In the genomic region with DNA sequence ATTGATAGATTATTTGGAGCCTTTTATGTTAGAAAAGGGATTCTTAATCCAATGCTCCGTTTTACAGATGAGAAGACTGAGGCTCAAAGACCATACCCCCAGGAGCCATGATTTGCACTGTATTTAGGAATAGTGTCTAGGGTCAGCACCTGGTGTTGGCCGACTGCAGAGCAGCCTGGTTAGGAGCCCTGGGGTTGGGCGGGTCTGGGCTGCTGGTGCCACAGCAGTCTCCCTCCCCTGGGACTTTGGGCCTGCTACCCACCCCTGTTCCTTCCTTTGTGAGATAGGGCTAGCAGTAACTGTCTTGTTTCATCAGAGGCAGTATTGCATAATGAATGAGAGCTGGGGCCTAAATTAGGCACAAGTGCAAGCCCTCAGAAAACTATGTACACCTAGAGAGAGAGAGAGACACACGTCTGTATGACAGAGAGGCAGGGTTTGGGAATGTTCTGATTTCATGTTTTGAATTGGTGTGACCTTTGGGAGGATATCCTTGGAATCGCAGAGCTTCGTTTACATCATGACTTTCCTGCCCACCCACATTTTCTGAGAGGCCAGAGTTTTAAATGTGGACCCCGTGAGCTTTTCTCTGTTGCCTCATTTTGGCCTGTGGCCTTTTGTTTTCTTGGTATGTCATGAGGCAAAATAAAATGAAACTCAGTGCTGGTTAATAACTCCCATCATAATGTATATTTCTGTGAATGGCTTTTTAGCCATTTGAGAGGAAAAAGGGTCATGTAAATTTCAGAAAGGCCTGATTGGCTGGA, we compare ENCODE assay signal across 10 cellular contexts.
A peak's percentile ranks its signal among the peaks of the same experiment; 100 is the strongest.
DNase-seq lines count a peak whose midpoint lies in the region; ATAC-seq, FAIRE-seq and TF ChIP-seq lines count a peak whose summit lies in the region.
"Had no signal": no experiment of that assay in that cellular context is flagged by ENCODE, and none has a peak within 500 bp of the region (broad histone marks: within the 10 kb centered on the region; RNA-seq: fewer than 3 reads in every experiment).

No MANE protein-coding gene starts in this region.

- no peak overlapping the region for H3K9ac ChIP-seq in K562 (ENCODE audit: insufficient read depth in 1 of 2, low read depth in 2 of 2, low read length in 2 of 2)

- H3K4me1 ChIP-seq in A673 (ENCODE audit: insufficient read depth, low read length, poor library complexity, severe bottlenecking) (no peaks in the 10 kb centered on the region), K562 (replicated peaks in 1 of 2; ENCODE audit: control insufficient read depth in 2 of 2, insufficient read depth in 2 of 2, low read length in 2 of 2) (peaks cover 3 to 10% of the 10 kb centered on the region in 2 experiments; a peak in 4 of 5 replicates), right lobe of liver (peaks cover 0 to 41% (median 2%) of the 10 kb centered on the region in 4 donors)

- no peak overlapping the region for H3K4me3 ChIP-seq in A673 (ENCODE audit: low read depth, low read length, poor library complexity, severe bottlenecking)
- H3K4me3 ChIP-seq in K562 = no peak overlapping the region
- no peak overlapping the region for H3K4me3 ChIP-seq in right lobe of liver

- POLR2A ChIA-PET in A673 (lab: Charles Lee; ENCODE audit: low non-redundant PET) = no interaction called here
- POLR2A ChIA-PET in K562 (lab: Yijun Ruan, JAX) = interaction anchor here (0.5 kb wide), 1 partner anchor 604 kb away, joined by 5 read pairs; no protein-coding TSS in a partner anchor

- no peak for TF ChIP-seq EP300 in K562 (IDR thresholded peaks at IDR 0.05; ENCODE audit: low read length)

- no peak for FAIRE-seq in K562 (lab: Jason Lieb, UNC)

- H2AFZ ChIP-seq in K562 (ENCODE audit: low read depth, low read length) = no peak overlapping the region

- TF ChIP-seq CTCF in A673 (conservative IDR thresholded peaks at IDR 0.05; ENCODE audit: low read depth, low read length) (no peak), K562 (IDR thresholded peaks at IDR 0.05 in 2 of 3, conservative IDR thresholded peaks at IDR 0.05 in 1 of 3; ENCODE audit: insufficient read depth in 2 of 3, low read depth in 1 of 3, low read length in 3 of 3) (no peak), right lobe of liver (IDR thresholded peaks at IDR 0.05) (peak in 2 of 4 donors; percentile 5 to 27)

- CTCF ChIA-PET in A673 (lab: Charles Lee) (no interaction called here), K562 (lab: Yijun Ruan, JAX; ENCODE audit: low intra/inter-chr PET ratio) (no interaction called here)

- no peaks in the 10 kb centered on the region for H3K79me2 ChIP-seq in K562 (ENCODE audit: control insufficient read depth, insufficient read depth, low read length)

- TF ChIP-seq POLR2A in K562 (conservative IDR thresholded peaks at IDR 0.05) (no peak), right lobe of liver (IDR thresholded peaks at IDR 0.05) (no peak)

- no peak overlapping the region for H3K4me2 ChIP-seq in K562 (ENCODE audit: insufficient read depth, low read length)

- WGBS in K562 (ENCODE audit: insufficient coverage, low coverage, missing lambda C conversion rate) = 43% methylated on average over 7 of the region's 7 CpGs
- 14% methylated on average over 7 of the region's 7 CpGs for whole genome bisulfite sequencing in right lobe of liver (ENCODE audit: insufficient coverage, low coverage, low lambda C conversion rate, missing lambda C conversion rate)

- H3K27me3 ChIP-seq in A673 (replicated peaks; ENCODE audit: insufficient read depth, low read depth, low read length, poor library complexity) = no peaks in the 10 kb centered on the region
- H3K27me3 ChIP-seq in K562 (ENCODE audit: control insufficient read depth in 2 of 2, insufficient read depth in 2 of 2, low read length in 2 of 2) = no peaks in the 10 kb centered on the region
- H3K27me3 ChIP-seq in right lobe of liver = no peaks in the 10 kb centered on the region

- DNase-seq in A673 (ENCODE audit: low spot score) (peak; percentile 13), HuH-7 (ENCODE audit: low spot score) (peak; percentile 33), K562 (ENCODE audit: extremely low read depth in 1 of 4, low spot score in 3 of 4) (no peak), right lobe of liver (peak in 2 of 3 donors; percentile 59 to 71), cortex of kidney (lab: John Stamatoyannopoulos, UW) (no peak), dedifferentiated amniotic fluid mesenchymal stem cell (ENCODE audit: extremely low spot score) (no peak), GDM1 (lab: John Stamatoyannopoulos, UW) (no peak)
- DNase-seq: activated T-cell treated with anti-CD3 and anti-CD28 coated beads, Interleukin-2, amount 50 U/mL, for 4 hours; effector CD4-positive, alpha-beta T cell had no signal

- no peaks in the 10 kb centered on the region for H3K36me3 ChIP-seq in A673 (ENCODE audit: insufficient read depth, low read length, poor library complexity, severe bottlenecking)
- no peaks in the 10 kb centered on the region for H3K36me3 ChIP-seq in K562 (ENCODE audit: control insufficient read depth, insufficient read depth, low read length)
- H3K36me3 ChIP-seq in right lobe of liver = peaks cover 0 to 6% (median 0%) of the 10 kb centered on the region in 4 donors

- ATAC-seq in K562 (no peak), right lobe of liver (peak; percentile 75 to 86 (median 79)), GM21529 (IDR thresholded peaks at IDR 0.05; ENCODE audit: unreplicated experiment) (no peak)

- no peaks in the 10 kb centered on the region for H3K9me3 ChIP-seq in A673 (ENCODE audit: low read depth, low read length, poor library complexity, severe bottlenecking)
- H3K9me3 ChIP-seq in K562 (replicated peaks; ENCODE audit: control insufficient read depth, insufficient read depth, low read depth, low read length) = no peaks in the 10 kb centered on the region
- H3K9me3 ChIP-seq in right lobe of liver = no peaks in the 10 kb centered on the region

- H3K27ac ChIP-seq in A673 (ENCODE audit: low read depth, low read length, poor library complexity, severe bottlenecking) (no peak overlapping the region), K562 (ENCODE audit: extremely low read depth, low read depth, low read length) (no peak overlapping the region), right lobe of liver (peak overlapping the region; percentile 12 to 64 (median 52))

- no peaks in the 10 kb centered on the region for H3K9me1 ChIP-seq in K562 (ENCODE audit: control insufficient read depth, insufficient read depth, low read length)

- in situ Hi-C loops in K562 (cut with MboI) = loop anchor here (10.0 to 25.0 kb wide), 2 partner anchors 243 to 1065 kb away; no protein-coding TSS in a partner anchor

- peak in 1 of 2 experiments; percentile 37; a peak in 2 of 4 replicates for TF ChIP-seq RAD21 in K562 (CRISPR knock-in tag; conservative IDR thresholded peaks at IDR 0.05 in 1 of 2, IDR thresholded peaks at IDR 0.05 in 1 of 2)

- no peaks in the 10 kb centered on the region for H4K20me1 ChIP-seq in K562 (replicated peaks; ENCODE audit: control insufficient read depth, insufficient read depth, low read length)

- no TSS peak for BruUV-seq in A673 (replicated peaks; lab: Mats Ljungman, UMichigan)
- no TSS peak for BruUV-seq in K562 (replicated peaks; lab: Mats Ljungman, UMichigan)

- intact Hi-C loops in A673 (cut with micrococcal nuclease; ENCODE audit: unreplicated experiment) = no loop called here
- intact Hi-C loops in K562 (cut with micrococcal nuclease) = no loop called here
- intact Hi-C loops in right lobe of liver (cut with DNase I) = loop anchor here in 1 of 2 donors (10.0 kb wide), 1 partner anchor 103 kb away; no protein-coding TSS in a partner anchor

TF ChIP-seq in K562, 482 proteins besides CTCF, POLR2A, EP300 and RAD21:
- TF ChIP-seq CEBPG (CRISPR knock-in tag; IDR thresholded peaks at IDR 0.05) (peak; percentile 35; the same call in 1 of the 2 replicates), CEBPG (tag; conservative IDR thresholded peaks at IDR 0.05 in 1 of 2, IDR thresholded peaks at IDR 0.05 in 1 of 2) (no peak; a peak in 1 of 4 replicates), CEBPB (tag; IDR thresholded peaks at IDR 0.05) (peak; percentile 71), CHD4 (IDR thresholded peaks at IDR 0.05; ENCODE audit: insufficient read depth, insufficient replicate concordance, low read depth, low read length, poor library complexity, severe bottlenecking) (peak; percentile 80), BCOR (IDR thresholded peaks at IDR 0.05) (0 out of 2 replicates have a peak, but pooled peaks have one; percentile 29), RBM25 (IDR thresholded peaks at IDR 0.05; ENCODE audit: low read depth, low read length, severe bottlenecking) (peak; percentile 65), ADNP (tag; IDR thresholded peaks at IDR 0.05) (peak; percentile 60)
- TF ChIP-seq, protein P1, sequence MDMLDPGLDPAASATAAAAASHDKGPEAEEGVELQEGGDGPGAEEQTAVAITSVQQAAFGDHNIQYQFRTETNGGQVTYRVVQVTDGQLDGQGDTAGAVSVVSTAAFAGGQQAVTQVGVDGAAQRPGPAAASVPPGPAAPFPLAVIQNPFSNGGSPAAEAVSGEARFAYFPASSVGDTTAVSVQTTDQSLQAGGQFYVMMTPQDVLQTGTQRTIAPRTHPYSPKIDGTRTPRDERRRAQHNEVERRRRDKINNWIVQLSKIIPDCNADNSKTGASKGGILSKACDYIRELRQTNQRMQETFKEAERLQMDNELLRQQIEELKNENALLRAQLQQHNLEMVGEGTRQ (CRISPR knock-in tag; IDR thresholded peaks at IDR 0.05) = no peak
- TF ChIP-seq, protein P2, sequence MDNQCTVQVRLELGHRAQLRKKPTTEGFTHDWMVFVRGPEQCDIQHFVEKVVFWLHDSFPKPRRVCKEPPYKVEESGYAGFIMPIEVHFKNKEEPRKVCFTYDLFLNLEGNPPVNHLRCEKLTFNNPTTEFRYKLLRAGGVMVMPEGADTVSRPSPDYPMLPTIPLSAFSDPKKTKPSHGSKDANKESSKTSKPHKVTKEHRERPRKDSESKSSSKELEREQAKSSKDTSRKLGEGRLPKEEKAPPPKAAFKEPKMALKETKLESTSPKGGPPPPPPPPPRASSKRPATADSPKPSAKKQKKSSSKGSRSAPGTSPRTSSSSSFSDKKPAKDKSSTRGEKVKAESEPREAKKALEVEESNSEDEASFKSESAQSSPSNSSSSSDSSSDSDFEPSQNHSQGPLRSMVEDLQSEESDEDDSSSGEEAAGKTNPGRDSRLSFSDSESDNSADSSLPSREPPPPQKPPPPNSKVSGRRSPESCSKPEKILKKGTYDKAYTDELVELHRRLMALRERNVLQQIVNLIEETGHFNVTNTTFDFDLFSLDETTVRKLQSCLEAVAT (IDR thresholded peaks at IDR 0.05) = no peak

Comparison
In these comparisons a context has a peak if more than half of its experiments do, and no peak if none do; other contexts are left out.
1. DNase-seq: peak in A673 (single experiment), HuH-7 (single experiment) and right lobe of liver (2 of 3); none in K562 (0 of 4), cortex of kidney (single experiment), dedifferentiated amniotic fluid mesenchymal stem cell (single experiment) and GDM1 (single experiment).
2. H3K27ac ChIP-seq: peak in right lobe of liver (3 of 3); none in A673 (single experiment) and K562 (single experiment).
3. ATAC-seq: peak in right lobe of liver (4 of 4); none in K562 (single experiment) and GM21529 (single experiment).